Comparison of ENCODE assay signal across 8 cellular contexts in genomic region chr11:126440792-126441514, GRCh38.
DNase-seq lines count a peak whose midpoint lies in the region; ATAC-seq lines count a peak whose summit lies in the region.

No MANE protein-coding gene starts in this region.

- H3K27ac ChIP-seq in layer of hippocampus (ENCODE audit: low read depth, low read length) = peak overlapping the region; percentile 6

- no peaks in the 10 kb centered on the region for H3K27me3 ChIP-seq in layer of hippocampus (ENCODE audit: control insufficient read depth, insufficient read depth, low read length)

- ATAC-seq in HG03175 (IDR thresholded peaks at IDR 0.05; ENCODE audit: unreplicated experiment) = peak; percentile 79
- ATAC-seq in activated CD4-positive, CD25-positive, alpha-beta regulatory T cell treated with anti-CD3 and anti-CD28 coated beads, Interleukin-2, amount 50 U/mL, for 24 hours = peak; percentile 48 to 73

- DNase-seq in activated gamma-delta T cell treated with Interleukin-2 at 50 U/mL for 16 hours (peak; percentile 69), activated gamma-delta T cell (lab: John Stamatoyannopoulos, UW) (no peak), NCI-H446 (lab: John Stamatoyannopoulos, UW) (peak; percentile 54 to 83), cerebellar cortex (ENCODE audit: low spot score) (peak; percentile 78)
- peak; percentile 78 for DNase-seq in stimulated activated CD4-positive, alpha-beta T cell treated with anti-CD3 and anti-CD28 coated beads, Interleukin-2, amount 100 ng/mL, for 24 hours
